Comparison of ENCODE assay signal across 8 cellular contexts in genomic region chr22:35312198-35313059, GRCh38. TPM values are rescaled to one million over a fixed set of nuclear protein-coding genes. Genes with fewer than 3 reads are reported as not detected.
DNase-seq lines count a peak whose midpoint lies in the region; ATAC-seq, FAIRE-seq and TF ChIP-seq lines count a peak whose summit lies in the region.

No MANE protein-coding gene starts in this region.

- peaks cover 64% of the 10 kb centered on the region for H3K4me1 Mint-ChIP-seq in activated naive CD4-positive, alpha-beta T cell treated with anti-CD3 and anti-CD28 coated beads for 36 hours (ENCODE audit: low read depth)

- no peak overlapping the region for H3K27ac Mint-ChIP-seq in activated naive CD4-positive, alpha-beta T cell treated with anti-CD3 and anti-CD28 coated beads for 36 hours

- POLR2A ChIA-PET in PC-9 (lab: Charles Lee; ENCODE audit: unreplicated experiment), result interaction anchor here (0.6 to 0.7 kb wide), 4 partner anchors 11 to 848 kb away, joined by 3 to 17 read pairs (median 6); no protein-coding TSS in a partner anchor
- POLR2A ChIA-PET in endothelial cell of umbilical vein (lab: Charles Lee), result interaction anchor here (1.5 kb wide), 1 partner anchor 18 kb away, joined by 5 read pairs; no protein-coding TSS in a partner anchor

- ATAC-seq in HG02938 (IDR thresholded peaks at IDR 0.05; ENCODE audit: unreplicated experiment), result no peak

- BruUV-seq in PC-9 (replicated peaks; lab: Mats Ljungman, UMichigan) (TSS peak; percentile 60), endothelial cell of umbilical vein (replicated peaks; lab: Mats Ljungman, UMichigan) (TSS peak; percentile 76)

- no peaks in the 10 kb centered on the region for H3K9me3 Mint-ChIP-seq in activated naive CD4-positive, alpha-beta T cell treated with anti-CD3 and anti-CD28 coated beads for 36 hours

- peaks cover 64% of the 10 kb centered on the region for H3K4me1 ChIP-seq in PC-9 (replicated peaks; ENCODE audit: insufficient read depth)
- H3K4me1 ChIP-seq in endothelial cell of umbilical vein (ENCODE audit: control insufficient read depth, extremely low read depth, insufficient read depth, low read length), result peaks cover 43% of the 10 kb centered on the region
- H3K4me1 ChIP-seq in ovary (ENCODE audit: insufficient read depth), result peaks cover 10% of the 10 kb centered on the region

- H3K9me1 ChIP-seq in endothelial cell of umbilical vein (replicated peaks; ENCODE audit: control insufficient read depth, extremely low read depth, insufficient read depth, low read length), result no peaks in the 10 kb centered on the region

- dilution Hi-C loops in endothelial cell of umbilical vein (cut with MboI; ENCODE audit: extremely low pct_ligation_motif_present, low sequenced_read_pairs), result no loop called here

- peaks cover 91% of the 10 kb centered on the region for H3K79me2 ChIP-seq in PC-9 (ENCODE audit: low read depth)
- peaks cover 22% of the 10 kb centered on the region for H3K79me2 ChIP-seq in endothelial cell of umbilical vein (ENCODE audit: control insufficient read depth, insufficient read depth, low read length)

- H3K9ac ChIP-seq in endothelial cell of umbilical vein (replicated peaks; ENCODE audit: extremely low read depth, insufficient read depth, low read length), result peak overlapping the region; percentile 61

- CTCF ChIA-PET in PC-9 (lab: Charles Lee), result interaction anchor here (0.7 kb wide), 1 partner anchor 11 kb away, joined by 3 read pairs; no protein-coding TSS in a partner anchor
- CTCF ChIA-PET in endothelial cell of umbilical vein (lab: Charles Lee), result interaction anchor here (1.1 to 3.1 kb wide), 3 partner anchors 13 to 26 kb away, joined by 3 to 17 read pairs (median 8); partner anchors contain the start of gene TOM1
- CTCF ChIA-PET in activated naive CD4-positive, alpha-beta T cell treated with anti-CD3 and anti-CD28 coated beads for 36 hours (lab: Charles Lee), result no interaction called here

- peaks cover 5% of the 10 kb centered on the region for H3K36me3 Mint-ChIP-seq in activated naive CD4-positive, alpha-beta T cell treated with anti-CD3 and anti-CD28 coated beads for 36 hours (ENCODE audit: low read depth)

- TF ChIP-seq CTCF in PC-9 (conservative IDR thresholded peaks at IDR 0.05), result no peak
- no peak for TF ChIP-seq CTCF in endothelial cell of umbilical vein (IDR thresholded peaks at IDR 0.05; ENCODE audit: extremely low read depth in 1 of 2, insufficient read depth in 1 of 2, low read depth in 1 of 2, low read length in 2 of 2)
- TF ChIP-seq CTCF in ovary (IDR thresholded peaks at IDR 0.05), result no peak

- intact Hi-C loops in PC-9 (cut with micrococcal nuclease; ENCODE audit: unreplicated experiment), result loop anchor here (1.0 to 5.0 kb wide), 2 partner anchors 11 to 290 kb away; no protein-coding TSS in a partner anchor
- intact Hi-C loops in endothelial cell of umbilical vein (cut with micrococcal nuclease), result loop anchor here (1.0 kb wide), 2 partner anchors 12 to 18 kb away; no protein-coding TSS in a partner anchor
- intact Hi-C loops in ovary (cut with DNase I), result no loop called here
- intact Hi-C loops in activated naive CD4-positive, alpha-beta T cell treated with anti-CD3 and anti-CD28 coated beads for 36 hours (cut with micrococcal nuclease), result no loop called here

- no peaks in the 10 kb centered on the region for H3K27me3 Mint-ChIP-seq in activated naive CD4-positive, alpha-beta T cell treated with anti-CD3 and anti-CD28 coated beads for 36 hours (ENCODE audit: low read depth)

- H3K27me3 ChIP-seq in PC-9 (ENCODE audit: insufficient read depth, low read depth), result no peaks in the 10 kb centered on the region
- H3K27me3 ChIP-seq in endothelial cell of umbilical vein (ENCODE audit: control insufficient read depth in 2 of 2, insufficient read depth in 2 of 2, low read length in 2 of 2), result no peaks in the 10 kb centered on the region
- no peaks in the 10 kb centered on the region for H3K27me3 ChIP-seq in ovary

- H3K27ac ChIP-seq in PC-9 (peak overlapping the region; percentile 74), endothelial cell of umbilical vein (ENCODE audit: insufficient read depth, low read depth, low read length) (peak overlapping the region; percentile 98), ovary (no peak overlapping the region)

- FAIRE-seq in endothelial cell of umbilical vein (lab: Jason Lieb, UNC), result peak; percentile 61

- H3K9me3 ChIP-seq in PC-9 (ENCODE audit: insufficient read depth, low read depth) (no peaks in the 10 kb centered on the region), endothelial cell of umbilical vein (replicated peaks; ENCODE audit: control insufficient read depth, insufficient read depth, low read length) (no peaks in the 10 kb centered on the region), ovary (no peaks in the 10 kb centered on the region)

- no peak for TF ChIP-seq EP300 in ovary (IDR thresholded peaks at IDR 0.05)

- H3K4me3 ChIP-seq in PC-9 (no peak overlapping the region), endothelial cell of umbilical vein (replicated peaks in 1 of 3; ENCODE audit: insufficient read depth in 1 of 3, low read depth in 1 of 3, low read length in 3 of 3) (no peak overlapping the region), ovary (no peak overlapping the region)

- peaks cover 67% of the 10 kb centered on the region for H3F3A ChIP-seq in PC-9 (ENCODE audit: insufficient read depth, low read depth)

- H3K36me3 ChIP-seq in PC-9 (ENCODE audit: low read depth) (no peaks in the 10 kb centered on the region), endothelial cell of umbilical vein (ENCODE audit: control insufficient read depth in 2 of 2, extremely low read depth in 1 of 2, insufficient read depth in 2 of 2, low read length in 2 of 2) (peaks cover 0 to 3% of the 10 kb centered on the region in 2 experiments), ovary (no peaks in the 10 kb centered on the region)

- TF ChIP-seq POLR2A in endothelial cell of umbilical vein (IDR thresholded peaks at IDR 0.05; ENCODE audit: low read depth, low read length) (no peak), ovary (IDR thresholded peaks at IDR 0.05) (no peak)

- peak overlapping the region; percentile 57 for H3K4me2 ChIP-seq in PC-9
- H3K4me2 ChIP-seq in endothelial cell of umbilical vein (ENCODE audit: insufficient read depth, low read length), result peak overlapping the region; percentile 23

- H2AFZ ChIP-seq in PC-9, result no peak overlapping the region
- no peak overlapping the region for H2AFZ ChIP-seq in endothelial cell of umbilical vein (ENCODE audit: low read depth, low read length)

- H3K9me2 ChIP-seq in PC-9 (ENCODE audit: insufficient read depth), result no peaks in the 10 kb centered on the region

- no peak overlapping the region for H3K4me3 Mint-ChIP-seq in activated naive CD4-positive, alpha-beta T cell treated with anti-CD3 and anti-CD28 coated beads for 36 hours

- peak; percentile 78 for DNase-seq in EL
- DNase-seq in PC-9, result peak; percentile 84 to 99
- peak; percentile 30 for DNase-seq in endothelial cell of umbilical vein (ENCODE audit: low read depth, low spot score)
- peak in 3 of 5 donors; percentile 7 to 31 (median 12) for DNase-seq in ovary
- no peak for DNase-seq in SW 1271 (lab: John Stamatoyannopoulos, UW)
- DNase-seq in activated naive CD4-positive, alpha-beta T cell treated with anti-CD3 and anti-CD28 coated beads for 36 hours, result no peak
- no peak for DNase-seq in iPS-NIHi7 (ENCODE audit: extremely low spot score)

- H4K20me1 ChIP-seq in PC-9 (ENCODE audit: insufficient read depth) (no peaks in the 10 kb centered on the region), endothelial cell of umbilical vein (replicated peaks; ENCODE audit: control insufficient read depth, extremely low read depth, insufficient read depth, low read length) (no peaks in the 10 kb centered on the region)

- 88 to 90% (median 90%) methylated on average over 13 of the region's 13 CpGs for WGBS in ovary, 3 donors

TF ChIP-seq in endothelial cell of umbilical vein, 7 proteins besides CTCF, POLR2A, EP300 and RAD21 (continues in another document):
- TF ChIP-seq POLR2AphosphoS5 (IDR thresholded peaks at IDR 0.05; ENCODE audit: insufficient read depth, low read depth, low read length) (no peak), GATA2 (IDR thresholded peaks at IDR 0.05; ENCODE audit: insufficient read depth, insufficient read length, low read depth, low read length) (no peak), EZH2 (IDR thresholded peaks at IDR 0.05; ENCODE audit: borderline replicate concordance, low read depth, low read length, severe bottlenecking) (no peak), FOS (IDR thresholded peaks at IDR 0.05; ENCODE audit: borderline replicate concordance, insufficient read depth, low read length) (no peak), MYC (IDR thresholded peaks at IDR 0.05; ENCODE audit: low read depth, low read length) (no peak), MAX (IDR thresholded peaks at IDR 0.05; ENCODE audit: insufficient read depth, insufficient read length) (no peak)

RNA-seq across cellular contexts. Expression of gene TOM1, which starts 12.7 kb away (rescaled TPM):
- total RNA-seq in PC-9 (2021), result 43.6 and 45.1 TPM in 2 replicates
- total RNA-seq in endothelial cell of umbilical vein, result 36.4 and 44.5 TPM in 2 replicates
- polyA plus RNA-seq in endothelial cell of umbilical vein, result 74.4 and 74.6 TPM in 2 replicates
- polyA plus RNA-seq in endothelial cell of umbilical vein (2011; cell fraction: cytosol; rRNA removed), result 64.6 and 74.8 TPM in 2 replicates
- polyA plus RNA-seq in endothelial cell of umbilical vein (2011; cell fraction: nucleus; rRNA removed), result 57.8 and 92.1 TPM in 2 replicates
- 38.9 and 41.3 TPM in 2 replicates for polyA plus RNA-seq in endothelial cell of umbilical vein (2012)
- 100 and 123 TPM in 2 replicates for polyA minus RNA-seq in endothelial cell of umbilical vein
- 12.3 TPM for polyA minus RNA-seq in endothelial cell of umbilical vein (2011; cell fraction: cytosol; rRNA and poly(A)+ RNA removed)
- polyA minus RNA-seq in endothelial cell of umbilical vein (2011; cell fraction: nucleus; rRNA and poly(A)+ RNA removed), result 59.4 and 79.5 TPM in 2 replicates
- total RNA-seq in ovary, result 10 to 100 TPM; 35.1 to 48.9 (median 41.9) TPM
- 10 to 100 TPM; 16.9 to 31.0 TPM for polyA plus RNA-seq in ovary
- 10 to 100 TPM; 25.8 to 26.3 TPM for total RNA-seq in activated naive CD4-positive, alpha-beta T cell treated with anti-CD3 and anti-CD28 coated beads for 36 hours

RNA-seq across cellular contexts. Expression of gene HMGXB4, which starts 55.1 kb away (rescaled TPM):
- total RNA-seq in PC-9 (2021) (29.2 and 31.1 TPM in 2 replicates), endothelial cell of umbilical vein (29.5 and 30.5 TPM in 2 replicates), ovary (10 to 100 TPM; 15.9 to 23.9 (median 20.9) TPM)
- polyA plus RNA-seq in endothelial cell of umbilical vein (11.1 and 12.2 TPM in 2 replicates), ovary (10 to 100 TPM; 14.8 to 18.5 TPM)
- polyA plus RNA-seq in endothelial cell of umbilical vein (2011; cell fraction: cytosol; rRNA removed), result 15.1 and 16.1 TPM in 2 replicates
- polyA plus RNA-seq in endothelial cell of umbilical vein (2011; cell fraction: nucleus; rRNA removed), result 28.3 and 44.3 TPM in 2 replicates
- polyA plus RNA-seq in endothelial cell of umbilical vein (2012), result 15.4 and 19.6 TPM in 2 replicates
- 38.6 and 43.1 TPM in 2 replicates for polyA minus RNA-seq in endothelial cell of umbilical vein
- 10.9 TPM for polyA minus RNA-seq in endothelial cell of umbilical vein (2011; cell fraction: cytosol; rRNA and poly(A)+ RNA removed)
- polyA minus RNA-seq in endothelial cell of umbilical vein (2011; cell fraction: nucleus; rRNA and poly(A)+ RNA removed), result 72.8 and 106 TPM in 2 replicates
- 10 to 100 TPM; 36.6 to 38.2 TPM for total RNA-seq in activated naive CD4-positive, alpha-beta T cell treated with anti-CD3 and anti-CD28 coated beads for 36 hours

Comparison
In these comparisons a context has a peak if more than half of its experiments do, and no peak if none do; other contexts are left out.
1. DNase-seq: peak in EL (single experiment), PC-9 (2 of 2), endothelial cell of umbilical vein (single experiment) and ovary (3 of 5); none in SW 1271 (0 of 2), activated naive CD4-positive, alpha-beta T cell treated with anti-CD3 and anti-CD28 coated beads for 36 hours (single experiment) and iPS-NIHi7 (single experiment).
2. H3K27ac ChIP-seq: peak in PC-9 (single experiment) and endothelial cell of umbilical vein (single experiment); none in ovary (0 of 2).
3. intact Hi-C loops: an anchor here in PC-9 (1.0 to 5.0 kb wide) and endothelial cell of umbilical vein (1.0 kb wide); none called in ovary and activated naive CD4-positive, alpha-beta T cell treated with anti-CD3 and anti-CD28 coated beads for 36 hours.